In genomic region chr11:130804306-130805077, GRCh38 we compare ENCODE assay signal across 27 cellular contexts.
"Had no signal": no experiment of that assay in that cellular context is flagged by ENCODE, and none has a peak within 500 bp of the region (broad histone marks: within the 10 kb centered on the region; RNA-seq: fewer than 3 reads in every experiment).

No MANE protein-coding gene starts in this region.

- DNase-seq: activated CD4-positive, alpha-beta T cell treated with anti-CD3 and anti-CD28 coated beads, Interleukin-2, amount 10 ng/mL, durations not matched to agents 7 days and 5 days; activated CD4-positive, CD25-positive, alpha-beta regulatory T cell treated with anti-CD3 and anti-CD28 coated beads, Interleukin-2, amount 50 U/mL, for 72 hours; activated CD8-positive, alpha-beta memory T cell treated with anti-CD3 and anti-CD28 coated beads, Interleukin-2, amount 10 ng/mL, durations not matched to agents 7 days and 5 days; activated CD8-positive, alpha-beta T cell treated with anti-CD3 and anti-CD28 coated beads for 36 hours; activated effector memory CD4-positive, alpha-beta T cell treated with anti-CD3 and anti-CD28 coated beads, Interleukin-2, amount 50 U/mL, for 16 hours; activated naive CD4-positive, alpha-beta T cell treated with anti-CD3 and anti-CD28 coated beads, Interleukin-2, amount 10 ng/mL, durations not matched to agents 7 days and 5 days; activated T-cell treated with anti-CD3 and anti-CD28 coated beads for 4 hours; amygdala; colonic mucosa; foreskin fibroblast; heart right ventricle; lower lobe of right lung; naive B cell; ovary; psoas muscle; right cardiac atrium; stimulated activated CD4-positive, alpha-beta T cell treated with anti-CD3 and anti-CD28 coated beads, Interleukin-12 subunit alpha, Interleukin-12 subunit beta, amount 100 ng/mL, for 4 hours; stimulated activated CD4-positive, alpha-beta T cell treated with anti-CD3 and anti-CD28 coated beads, Interleukin-4, amount 100 ng/mL, for 4 hours; substantia nigra; tibial artery had no signal

- H3K27ac ChIP-seq: colonic mucosa, epithelial cell of prostate, heart right ventricle, lower lobe of right lung, ovary, psoas muscle, tibial artery had no signal

- ATAC-seq: activated CD8-positive, alpha-beta memory T cell treated with anti-CD3 and anti-CD28 coated beads, Interleukin-2, amount 10 ng/mL, durations not matched to agents 7 days and 5 days; activated CD8-positive, alpha-beta T cell treated with anti-CD3 and anti-CD28 coated beads for 36 hours; left lobe of liver; lower lobe of right lung; psoas muscle; right cardiac atrium had no signal

- H3K9me3 ChIP-seq: colonic mucosa, heart right ventricle, lower lobe of right lung, ovary, psoas muscle, tibial artery had no signal

- H3K4me1 Mint-ChIP-seq: activated CD4-positive, alpha-beta T cell treated with anti-CD3 and anti-CD28 coated beads, Interleukin-2, amount 10 ng/mL, durations not matched to agents 7 days and 5 days; activated CD8-positive, alpha-beta memory T cell treated with anti-CD3 and anti-CD28 coated beads, Interleukin-2, amount 10 ng/mL, durations not matched to agents 7 days and 5 days; activated naive CD4-positive, alpha-beta T cell treated with anti-CD3 and anti-CD28 coated beads, Interleukin-2, amount 10 ng/mL, durations not matched to agents 7 days and 5 days had no signal

- H3K9me3 Mint-ChIP-seq: activated CD4-positive, alpha-beta T cell treated with anti-CD3 and anti-CD28 coated beads, Interleukin-2, amount 10 ng/mL, durations not matched to agents 7 days and 5 days; activated CD8-positive, alpha-beta T cell treated with anti-CD3 and anti-CD28 coated beads for 36 hours; activated naive CD4-positive, alpha-beta T cell treated with anti-CD3 and anti-CD28 coated beads, Interleukin-2, amount 10 ng/mL, durations not matched to agents 7 days and 5 days; stimulated activated naive CD8-positive, alpha-beta T cell treated with anti-CD3 and anti-CD28 coated beads, Interleukin-15, Interleukin-2, amounts not matched to agents 100 ng/mL and 50 ng/mL, for 24 hours had no signal

- H3K4me3 Mint-ChIP-seq: activated CD4-positive, alpha-beta T cell treated with anti-CD3 and anti-CD28 coated beads, Interleukin-2, amount 10 ng/mL, durations not matched to agents 7 days and 5 days; activated CD8-positive, alpha-beta memory T cell treated with anti-CD3 and anti-CD28 coated beads, Interleukin-2, amount 10 ng/mL, durations not matched to agents 7 days and 5 days; activated CD8-positive, alpha-beta T cell treated with anti-CD3 and anti-CD28 coated beads for 36 hours; activated naive CD4-positive, alpha-beta T cell treated with anti-CD3 and anti-CD28 coated beads, Interleukin-2, amount 10 ng/mL, durations not matched to agents 7 days and 5 days; naive B cell; neural crest cell; stimulated activated naive CD8-positive, alpha-beta T cell treated with anti-CD3 and anti-CD28 coated beads, Interleukin-15, Interleukin-2, amounts not matched to agents 100 ng/mL and 50 ng/mL, for 24 hours had no signal

- H3K27ac Mint-ChIP-seq: activated CD4-positive, alpha-beta T cell treated with anti-CD3 and anti-CD28 coated beads, Interleukin-2, amount 10 ng/mL, durations not matched to agents 7 days and 5 days; activated CD8-positive, alpha-beta memory T cell treated with anti-CD3 and anti-CD28 coated beads, Interleukin-2, amount 10 ng/mL, durations not matched to agents 7 days and 5 days; activated CD8-positive, alpha-beta T cell treated with anti-CD3 and anti-CD28 coated beads for 36 hours; activated naive CD4-positive, alpha-beta T cell treated with anti-CD3 and anti-CD28 coated beads, Interleukin-2, amount 10 ng/mL, durations not matched to agents 7 days and 5 days; naive B cell; stimulated activated naive CD8-positive, alpha-beta T cell treated with anti-CD3 and anti-CD28 coated beads, Interleukin-15, Interleukin-2, amounts not matched to agents 100 ng/mL and 50 ng/mL, for 24 hours had no signal

- H3K27me3 Mint-ChIP-seq: activated CD4-positive, alpha-beta T cell treated with anti-CD3 and anti-CD28 coated beads, Interleukin-2, amount 10 ng/mL, durations not matched to agents 7 days and 5 days; activated CD8-positive, alpha-beta T cell treated with anti-CD3 and anti-CD28 coated beads for 36 hours had no signal

- H3K4me1 ChIP-seq: colonic mucosa, heart right ventricle, lower lobe of right lung, psoas muscle, tibial artery had no signal

- H3K4me3 ChIP-seq: colonic mucosa, heart right ventricle, lower lobe of right lung, ovary, psoas muscle, tibial artery had no signal

- H3K27me3 ChIP-seq: colonic mucosa, heart right ventricle, ovary, tibial artery had no signal

- H3K36me3 ChIP-seq: colonic mucosa, heart right ventricle, lower lobe of right lung, ovary, tibial artery had no signal

- H3K36me3 Mint-ChIP-seq: activated CD8-positive, alpha-beta memory T cell treated with anti-CD3 and anti-CD28 coated beads, Interleukin-2, amount 10 ng/mL, durations not matched to agents 7 days and 5 days; activated naive CD4-positive, alpha-beta T cell treated with anti-CD3 and anti-CD28 coated beads, Interleukin-2, amount 10 ng/mL, durations not matched to agents 7 days and 5 days; naive B cell had no signal

- FAIRE-seq: bronchial epithelial cell, keratinocyte, urothelium cell line had no signal
